ENCODE assay signal across 10 cellular contexts in the genomic region with DNA sequence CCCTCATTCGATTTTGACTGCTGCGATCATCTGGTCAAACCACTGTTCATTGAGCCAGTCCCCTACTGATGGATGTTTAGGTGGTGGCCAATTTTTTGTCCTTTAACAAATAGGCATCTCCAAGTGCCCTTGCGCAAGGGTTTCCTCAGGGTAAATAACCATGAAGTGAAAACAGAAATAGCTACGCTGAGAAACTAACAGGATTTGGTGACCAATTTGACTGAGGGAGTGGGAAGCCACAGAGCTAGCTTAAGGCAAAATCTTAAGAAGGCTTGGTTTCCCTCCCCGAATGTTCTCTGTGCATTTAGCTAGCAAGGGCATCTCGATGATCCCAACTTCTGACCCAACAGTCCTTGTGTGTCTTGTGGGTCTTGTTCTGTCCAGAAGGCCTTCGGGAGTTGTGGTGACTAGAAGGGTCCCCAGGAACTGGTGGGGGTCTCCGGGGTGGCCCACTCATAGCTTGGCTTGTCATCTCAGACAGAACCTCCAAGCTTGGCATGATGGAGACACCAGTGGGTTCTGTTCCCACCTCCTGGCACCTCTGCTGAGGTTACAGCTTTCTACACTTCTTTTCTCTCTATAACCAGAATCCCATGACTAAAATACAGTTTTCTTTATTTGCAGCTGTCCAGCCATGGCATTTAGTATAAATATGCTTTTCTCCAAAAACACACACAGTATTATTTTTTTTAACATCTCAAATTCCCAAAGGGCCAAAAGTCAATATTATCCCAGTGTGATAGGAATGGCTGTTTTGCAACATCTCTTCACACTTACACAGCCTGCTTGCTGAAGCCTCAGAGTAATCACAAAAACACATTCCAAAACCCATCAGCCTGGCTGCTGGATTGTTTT.
A peak's percentile ranks its signal among the peaks of the same experiment; 100 is the strongest.
DNase-seq lines count a peak whose midpoint lies in the region; ATAC-seq, FAIRE-seq and TF ChIP-seq lines count a peak whose summit lies in the region.
"Had no signal": no experiment of that assay in that cellular context is flagged by ENCODE, and none has a peak within 500 bp of the region (broad histone marks: within the 10 kb centered on the region; RNA-seq: fewer than 3 reads in every experiment).

No MANE protein-coding gene starts in this region.

- peak; percentile 88 for ATAC-seq in HepG2
- ATAC-seq in GM21529 (IDR thresholded peaks at IDR 0.05; ENCODE audit: unreplicated experiment) = no peak
- ATAC-seq in HG03378 (IDR thresholded peaks at IDR 0.05; ENCODE audit: unreplicated experiment) = no peak
- ATAC-seq: pancreas had no signal

- H3K4me1 ChIP-seq in ascending aorta (peaks cover 4 to 30% of the 10 kb centered on the region in 2 donors), HepG2 (ENCODE audit: insufficient read depth, low read length) (peaks cover 37% of the 10 kb centered on the region), BE2C (peaks cover 17% of the 10 kb centered on the region), ovary (ENCODE audit: insufficient read depth) (peaks cover 16% of the 10 kb centered on the region)
- H3K4me1 ChIP-seq: pancreas had no signal

- peak; percentile 93 for FAIRE-seq in HepG2 (lab: Jason Lieb, UNC)
- FAIRE-seq: pancreas had no signal

- TF ChIP-seq CTCF in ascending aorta (IDR thresholded peaks at IDR 0.05) (no peak), HepG2 (CRISPR knock-in tag; IDR thresholded peaks at IDR 0.05) (no peak), BE2C (IDR thresholded peaks at IDR 0.05; ENCODE audit: low read depth, low read length) (no peak), ovary (IDR thresholded peaks at IDR 0.05) (no peak)

- H3K9me3 ChIP-seq in ascending aorta (no peaks in the 10 kb centered on the region), HepG2 (ENCODE audit: low read length) (no peaks in the 10 kb centered on the region), BE2C (no peaks in the 10 kb centered on the region), ovary (no peaks in the 10 kb centered on the region)
- H3K9me3 ChIP-seq: pancreas had no signal

- in situ Hi-C loops in HepG2 (cut with HindIII; ENCODE audit: extremely low pct_ligation_motif_present, low pct_unique_long_range_greater_than_20kb) = no loop called here

- intact Hi-C loops in ascending aorta (cut with DNase I) (loop anchor here (5.0 to 10.0 kb wide), 2 partner anchors 116 to 167 kb away; a partner anchor contains a TSS), HepG2 (cut with micrococcal nuclease; ENCODE audit: unreplicated experiment) (loop anchor here (1.0 kb wide), 1 partner anchor 34 kb away; no protein-coding TSS in a partner anchor), ovary (cut with DNase I) (no loop called here)

- BruUV-seq in HepG2 (replicated peaks; lab: Mats Ljungman, UMichigan) = no TSS peak

- H3K79me2 ChIP-seq in HepG2 (ENCODE audit: insufficient read depth, low read length) = no peaks in the 10 kb centered on the region

- POLR2A ChIA-PET in HepG2 (lab: Yijun Ruan, JAX) = interaction anchor here (0.7 to 2.5 kb wide), 10 partner anchors 10 to 232 kb away, joined by 3 to 20 read pairs (median 4); a partner anchor contains a TSS

- 64% methylated on average over 7 of the region's 8 CpGs for WGBS in HepG2 (ENCODE audit: low lambda C conversion rate)
- 88 to 94% (median 91%) methylated on average over 8 of the region's 8 CpGs for WGBS in ovary, 3 donors

- TF ChIP-seq POLR2A in HepG2 (IDR thresholded peaks at IDR 0.05; ENCODE audit: insufficient read depth in 1 of 2, low read depth in 2 of 2, low read length in 2 of 2) (no peak), ovary (IDR thresholded peaks at IDR 0.05) (no peak)

- H3K4me3 ChIP-seq in ascending aorta (no peak overlapping the region), HepG2 (replicated peaks in 1 of 3; ENCODE audit: insufficient read depth in 1 of 3, low read depth in 2 of 3, low read length in 3 of 3) (no peak overlapping the region), BE2C (ENCODE audit: low read depth, low read length) (no peak overlapping the region), ovary (no peak overlapping the region)
- H3K4me3 ChIP-seq: pancreas had no signal

- peaks cover 12% of the 10 kb centered on the region; the same call in 1 of the 2 replicates for H4K20me1 ChIP-seq in HepG2 (ENCODE audit: insufficient read depth, low read length)

- no peaks in the 10 kb centered on the region for H3K36me3 ChIP-seq in ascending aorta
- no peaks in the 10 kb centered on the region for H3K36me3 ChIP-seq in HepG2 (replicated peaks in 1 of 2; ENCODE audit: control insufficient read depth in 1 of 2, insufficient read depth in 2 of 2, low read length in 2 of 2)
- H3K36me3 ChIP-seq in BE2C = no peaks in the 10 kb centered on the region
- H3K36me3 ChIP-seq in ovary = no peaks in the 10 kb centered on the region
- H3K36me3 ChIP-seq: pancreas had no signal

- H3K27me3 ChIP-seq in ascending aorta (no peaks in the 10 kb centered on the region), HepG2 (ENCODE audit: control insufficient read depth in 1 of 2, insufficient read depth in 2 of 2, low read length in 2 of 2) (no peaks in the 10 kb centered on the region), BE2C (no peaks in the 10 kb centered on the region), ovary (no peaks in the 10 kb centered on the region)
- H3K27me3 ChIP-seq: pancreas had no signal

- H2AFZ ChIP-seq in HepG2 (ENCODE audit: low read length) = no peak overlapping the region

- peak overlapping the region; percentile 38 for H3K4me2 ChIP-seq in HepG2 (ENCODE audit: low read depth, low read length)

- TF ChIP-seq EP300 in HepG2 (IDR thresholded peaks at IDR 0.05; ENCODE audit: low read depth in 2 of 2, low read length in 2 of 2) = peak; percentile 82 to 91
- TF ChIP-seq EP300 in HepG2 (CRISPR knock-in tag; IDR thresholded peaks at IDR 0.05; ENCODE audit: borderline replicate concordance) = peak; percentile 92
- no peak for TF ChIP-seq EP300 in ovary (IDR thresholded peaks at IDR 0.05)

- H3K27ac ChIP-seq in ascending aorta (peak overlapping the region; percentile 24 to 58), HepG2 (ENCODE audit: extremely low read length, insufficient read depth, low read length) (peak overlapping the region; percentile 14), ovary (no peak overlapping the region)
- H3K27ac ChIP-seq: pancreas had no signal

- TF ChIP-seq RAD21 in HepG2 (CRISPR knock-in tag; IDR thresholded peaks at IDR 0.05) = peak; percentile 9; the same call in 1 of the 2 replicates

- H3K9ac ChIP-seq in HepG2 (ENCODE audit: insufficient read depth, low read depth, low read length) = no peak overlapping the region

- DNase-seq in AG08395 (ENCODE audit: low spot score) = peak; percentile 17
- peak; percentile 70 for DNase-seq in HuH-7 (ENCODE audit: low spot score)
- no peak for DNase-seq in ascending aorta (ENCODE audit: low spot score in 2 of 2)
- DNase-seq in HepG2 (ENCODE audit: low spot score) = peak; percentile 96
- no peak for DNase-seq in BE2C
- DNase-seq in ovary = no peak
- DNase-seq: NCI-H146, pancreas had no signal

- CTCF ChIA-PET in HepG2 (lab: Yijun Ruan, JAX; ENCODE audit: low intra/inter-chr PET ratio, low total read pairs) = no interaction called here

TF ChIP-seq in HepG2, 621 proteins besides CTCF, POLR2A, EP300 and RAD21 (continues in another document):
- TF ChIP-seq ZFP62 (CRISPR knock-in tag; IDR thresholded peaks at IDR 0.05) (no peak), NFKBIZ (CRISPR knock-in tag; IDR thresholded peaks at IDR 0.05) (peak; percentile 96; the same call in 1 of the 2 replicates), ZSCAN31 (CRISPR knock-in tag; IDR thresholded peaks at IDR 0.05; ENCODE audit: low read depth) (0 out of 2 replicates have a peak, but pooled peaks have one; percentile 36), MBNL3 (CRISPR knock-in tag; conservative IDR thresholded peaks at IDR 0.05) (no peak), REPIN1 (CRISPR knock-in tag; IDR thresholded peaks at IDR 0.05; ENCODE audit: borderline replicate concordance, low read depth) (0 out of 2 replicates have a peak, but pooled peaks have one; percentile 72), ZNF605 (CRISPR knock-in tag; IDR thresholded peaks at IDR 0.05) (0 out of 2 replicates have a peak, but pooled peaks have one; percentile 11), KLF16 (CRISPR knock-in tag; IDR thresholded peaks at IDR 0.05) (peak in 1 of 2 experiments; percentile 59; a peak in 1 of 4 replicates), CBX5 (CRISPR knock-in tag; IDR thresholded peaks at IDR 0.05; ENCODE audit: borderline replicate concordance) (peak; percentile 37; the same call in 1 of the 2 replicates), SRSF4 (IDR thresholded peaks at IDR 0.05; ENCODE audit: low read depth, low read length, poor library complexity, severe bottlenecking) (no peak), ZNF484 (CRISPR knock-in tag; IDR thresholded peaks at IDR 0.05; ENCODE audit: borderline replicate concordance, low read depth) (no peak), SIN3B (IDR thresholded peaks at IDR 0.05; ENCODE audit: low read length) (no peak), ZNF337 (CRISPR knock-in tag; IDR thresholded peaks at IDR 0.05; ENCODE audit: borderline replicate concordance, low read depth) (no peak), CC2D1A (CRISPR knock-in tag; IDR thresholded peaks at IDR 0.05) (no peak), BRD4 (CRISPR knock-in tag; IDR thresholded peaks at IDR 0.05) (no peak)
- TF ChIP-seq, protein P1, sequence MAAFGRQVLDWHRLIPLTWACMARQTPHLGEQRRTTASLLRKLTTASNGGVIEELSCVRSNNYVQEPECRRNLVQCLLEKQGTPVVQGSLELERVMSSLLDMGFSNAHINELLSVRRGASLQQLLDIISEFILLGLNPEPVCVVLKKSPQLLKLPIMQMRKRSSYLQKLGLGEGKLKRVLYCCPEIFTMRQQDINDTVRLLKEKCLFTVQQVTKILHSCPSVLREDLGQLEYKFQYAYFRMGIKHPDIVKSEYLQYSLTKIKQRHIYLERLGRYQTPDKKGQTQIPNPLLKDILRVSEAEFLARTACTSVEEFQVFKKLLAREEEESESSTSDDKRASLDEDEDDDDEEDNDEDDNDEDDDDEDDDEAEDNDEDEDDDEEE (CRISPR knock-in tag; IDR thresholded peaks at IDR 0.05) = no peak

Comparison
In these comparisons a context has a peak if more than half of its experiments do, and no peak if none do; other contexts are left out.
1. DNase-seq: peak in AG08395 (single experiment), HuH-7 (single experiment) and HepG2 (single experiment); none in ascending aorta (0 of 2), BE2C (single experiment) and ovary (0 of 5).
2. H3K27ac ChIP-seq: peak in ascending aorta (2 of 2) and HepG2 (single experiment); none in ovary (0 of 2).
3. intact Hi-C loops: an anchor here in ascending aorta (5.0 to 10.0 kb wide) and HepG2 (1.0 kb wide); none called in ovary.